Comparison of ENCODE assay signal across 8 cellular contexts in genomic region chr9:38318755-38319495, GRCh38.
DNase-seq lines count a peak whose midpoint lies in the region; ATAC-seq and TF ChIP-seq lines count a peak whose summit lies in the region.

No MANE protein-coding gene starts in this region.

- H3K9me3 Mint-ChIP-seq in activated CD4-positive, alpha-beta T cell treated with anti-CD3 and anti-CD28 coated beads for 36 hours (ENCODE audit: low read depth): no peaks in the 10 kb centered on the region

- no peaks in the 10 kb centered on the region for H3K79me2 ChIP-seq in neural cell (replicated peaks; ENCODE audit: insufficient read depth, low read length)

- peak; percentile 10 for DNase-seq in activated CD4-positive, alpha-beta T cell treated with anti-CD3 and anti-CD28 coated beads for 36 hours
- DNase-seq in activated CD4-positive, alpha-beta T cell treated with anti-CD3 and anti-CD28 coated beads, Interleukin-2, amount 50 U/mL, for 1 hour: no peak
- peak; percentile 45 for DNase-seq in adipocyte (ENCODE audit: low read depth)
- no peak for DNase-seq in HT-29 (ENCODE audit: low spot score)
- DNase-seq in SW 1271 (lab: John Stamatoyannopoulos, UW): no peak
- no peak for DNase-seq in erythroblast (lab: John Stamatoyannopoulos, UW)

- no peaks in the 10 kb centered on the region for H3K4me1 Mint-ChIP-seq in activated CD4-positive, alpha-beta T cell treated with anti-CD3 and anti-CD28 coated beads for 36 hours

- peak overlapping the region; percentile 6 for H3K4me2 ChIP-seq in neural cell (ENCODE audit: low read length)

- H2AFZ ChIP-seq in neural cell (ENCODE audit: low read depth, low read length): no peak overlapping the region

- no peak for TF ChIP-seq POLR2A in erythroblast (IDR thresholded peaks at IDR 0.05; ENCODE audit: low read length)

- H3K36me3 ChIP-seq in adipocyte (ENCODE audit: control insufficient read depth, insufficient read depth, low read length, severe bottlenecking) (no peaks in the 10 kb centered on the region), neural cell (ENCODE audit: insufficient read depth, low read length) (no peaks in the 10 kb centered on the region)

- H3K27me3 ChIP-seq in adipocyte (replicated peaks; ENCODE audit: control insufficient read depth, insufficient read depth, low read length) (peaks cover 14% of the 10 kb centered on the region), neural cell (ENCODE audit: insufficient read depth, low read depth, low read length) (no peaks in the 10 kb centered on the region)

- peak overlapping the region; percentile 38 for H3K27ac ChIP-seq in neural cell (ENCODE audit: low read length)

- no peak for TF ChIP-seq RAD21 in neural cell (conservative IDR thresholded peaks at IDR 0.05)

- no peak for TF ChIP-seq EP300 in neural cell (conservative IDR thresholded peaks at IDR 0.05; ENCODE audit: poor library complexity, severe bottlenecking)

- no peak overlapping the region for H3K27ac Mint-ChIP-seq in activated CD4-positive, alpha-beta T cell treated with anti-CD3 and anti-CD28 coated beads for 36 hours

- POLR2A ChIA-PET in activated CD4-positive, alpha-beta T cell treated with anti-CD3 and anti-CD28 coated beads for 36 hours (lab: Charles Lee): no interaction called here

- H3K4me1 ChIP-seq in adipocyte (ENCODE audit: control insufficient read depth, insufficient read depth, low read length): peaks cover 22% of the 10 kb centered on the region

- ATAC-seq in activated CD4-positive, alpha-beta T cell treated with anti-CD3 and anti-CD28 coated beads for 36 hours: peak; percentile 61
- peak; percentile 85 for ATAC-seq in HG02885 (IDR thresholded peaks at IDR 0.05; ENCODE audit: poor library complexity, unreplicated experiment)

- H3K9ac ChIP-seq in adipocyte (ENCODE audit: low read length) (peak overlapping the region; percentile 49), neural cell (ENCODE audit: low read length) (no peak overlapping the region)

- no peaks in the 10 kb centered on the region for H3K9me3 ChIP-seq in adipocyte (ENCODE audit: control insufficient read depth, low read length)
- no peaks in the 10 kb centered on the region for H3K9me3 ChIP-seq in neural cell (ENCODE audit: low read length)

- intact Hi-C loops in activated CD4-positive, alpha-beta T cell treated with anti-CD3 and anti-CD28 coated beads for 36 hours (cut with DNase I, micrococcal nuclease): no loop called here

- H3K27me3 Mint-ChIP-seq in activated CD4-positive, alpha-beta T cell treated with anti-CD3 and anti-CD28 coated beads for 36 hours: peaks cover 8% of the 10 kb centered on the region

- H3F3A ChIP-seq in neural cell (ENCODE audit: insufficient read depth, low read length, poor library complexity, severe bottlenecking): no peaks in the 10 kb centered on the region

- no peak for TF ChIP-seq CTCF in neural cell (IDR thresholded peaks at IDR 0.05; ENCODE audit: poor library complexity, severe bottlenecking)

- no peaks in the 10 kb centered on the region for H3K36me3 Mint-ChIP-seq in activated CD4-positive, alpha-beta T cell treated with anti-CD3 and anti-CD28 coated beads for 36 hours (ENCODE audit: low read depth)

- H3K9me2 ChIP-seq in neural cell (ENCODE audit: insufficient read depth, low read length): no peaks in the 10 kb centered on the region

- H3K4me3 Mint-ChIP-seq in activated CD4-positive, alpha-beta T cell treated with anti-CD3 and anti-CD28 coated beads for 36 hours: no peak overlapping the region

- CTCF ChIA-PET in activated CD4-positive, alpha-beta T cell treated with anti-CD3 and anti-CD28 coated beads for 36 hours (lab: Charles Lee): interaction anchor here (0.8 kb wide), 1 partner anchor 74 kb away, joined by 3 read pairs; no protein-coding TSS in a partner anchor

- no peaks in the 10 kb centered on the region for H4K20me1 ChIP-seq in neural cell (ENCODE audit: insufficient read depth)

- H3K4me3 ChIP-seq in adipocyte (ENCODE audit: low read length): peak overlapping the region; percentile 63
- no peak overlapping the region for H3K4me3 ChIP-seq in neural cell (ENCODE audit: low read length)

TF ChIP-seq in neural cell, 6 proteins besides CTCF, POLR2A, EP300 and RAD21:
- TF ChIP-seq EZH2 (IDR thresholded peaks at IDR 0.05; ENCODE audit: borderline replicate concordance, insufficient read depth, low read length, poor library complexity, severe bottlenecking) (no peak), SMC3 (conservative IDR thresholded peaks at IDR 0.05; ENCODE audit: poor library complexity) (peak; percentile 19), POLR2AphosphoS5 (IDR thresholded peaks at IDR 0.05) (peak; percentile 44), REST (IDR thresholded peaks at IDR 0.05; ENCODE audit: borderline replicate concordance) (peak; percentile 50), TAF1 (IDR thresholded peaks at IDR 0.05; ENCODE audit: low read depth) (no peak), MXI1 (conservative IDR thresholded peaks at IDR 0.05; ENCODE audit: poor library complexity, severe bottlenecking) (no peak)

Comparison
In these comparisons a context has a peak if more than half of its experiments do, and no peak if none do; other contexts are left out.
1. DNase-seq: peak in activated CD4-positive, alpha-beta T cell treated with anti-CD3 and anti-CD28 coated beads for 36 hours (single experiment) and adipocyte (single experiment); none in activated CD4-positive, alpha-beta T cell treated with anti-CD3 and anti-CD28 coated beads, Interleukin-2, amount 50 U/mL, for 1 hour (single experiment), HT-29 (single experiment), SW 1271 (0 of 2) and erythroblast (0 of 2).